ENCODE assay signal across 1 cellular context in genomic region chr1:225747566-225747965, GRCh38.
TF ChIP-seq lines count a peak whose summit lies in the region.

No MANE protein-coding gene starts in this region.

TF ChIP-seq in H1, 55 proteins besides CTCF, POLR2A, EP300 and RAD21 (continued from another document):
- TF ChIP-seq FOSL1 (IDR thresholded peaks at IDR 0.05; ENCODE audit: insufficient read depth, low read depth, low read length), result no peak
- no peak for TF ChIP-seq HDAC6 (IDR thresholded peaks at IDR 0.05; ENCODE audit: low read depth, low read length)
- no peak for TF ChIP-seq CREB1 (IDR thresholded peaks at IDR 0.05)
- TF ChIP-seq KDM4A (IDR thresholded peaks at IDR 0.05; ENCODE audit: low read depth, low read length, severe bottlenecking), result no peak
- TF ChIP-seq KDM5A (IDR thresholded peaks at IDR 0.05; ENCODE audit: low read length), result no peak
- TF ChIP-seq TEAD4 (IDR thresholded peaks at IDR 0.05; ENCODE audit: low read depth, low read length), result no peak
